In genomic region chr19:11941361-11941887, GRCh38 we compare ENCODE assay signal across 1 cellular context. TPM values are rescaled to one million over a fixed set of nuclear protein-coding genes. Genes with fewer than 3 reads are reported as not detected.
"Had no signal": no experiment of that assay in that cellular context is flagged by ENCODE, and none has a peak within 500 bp of the region (broad histone marks: within the 10 kb centered on the region; RNA-seq: fewer than 3 reads in every experiment).

No MANE protein-coding gene starts in this region.

RNA-seq across cellular contexts. Expression of gene ZNF763, which starts 23.4 kb away (rescaled TPM):
- total RNA-seq: H7 had no signal
